9 cellular contexts compared by ENCODE assay signal in the genomic region with DNA sequence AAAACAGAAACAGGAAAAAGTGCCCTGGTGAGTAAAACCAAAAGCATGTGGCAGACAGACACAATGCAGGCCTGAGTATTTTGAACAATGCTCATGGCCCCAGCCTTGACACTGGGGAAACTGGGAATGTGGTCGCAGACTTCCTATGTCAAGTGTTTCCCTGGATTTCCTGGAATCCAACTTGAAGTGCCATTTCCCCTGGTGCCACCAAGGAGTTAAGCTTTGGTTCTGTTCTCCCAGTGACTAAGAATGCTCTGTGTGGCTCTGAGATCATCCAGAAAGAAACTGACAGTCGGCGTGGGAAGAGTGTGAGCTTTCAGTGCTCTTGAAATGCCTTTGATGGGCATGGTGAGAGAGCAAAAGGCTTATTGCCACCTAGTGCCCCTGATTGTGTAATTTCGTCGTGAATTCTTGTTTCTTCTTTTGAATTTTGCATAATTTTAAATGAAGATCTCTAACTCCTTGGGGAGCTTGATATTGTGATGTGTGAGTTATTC.
DNase-seq lines count a peak whose midpoint lies in the region; ATAC-seq and TF ChIP-seq lines count a peak whose summit lies in the region.
"Had no signal": no experiment of that assay in that cellular context is flagged by ENCODE, and none has a peak within 500 bp of the region (broad histone marks: within the 10 kb centered on the region; RNA-seq: fewer than 3 reads in every experiment).

No MANE protein-coding gene starts in this region.

- H3K27ac ChIP-seq in caudate nucleus (ENCODE audit: low read depth, low read length), result peak overlapping the region; percentile 91
- H3K27ac ChIP-seq: C4-2B had no signal

- no peak overlapping the region for H3K4me3 Mint-ChIP-seq in mesothelial cell of epicardium
- H3K4me3 Mint-ChIP-seq in glutamatergic neuron (ENCODE audit: unreplicated experiment), result no peak overlapping the region

- no peak for ATAC-seq in omental fat pad (ENCODE audit: low FRiP score)

- peak overlapping the region; percentile 43 for H3K27ac Mint-ChIP-seq in mesothelial cell of epicardium
- H3K27ac Mint-ChIP-seq in glutamatergic neuron (ENCODE audit: unreplicated experiment), result no peak overlapping the region

- DNase-seq in activated T-cell treated with anti-CD3 and anti-CD28 coated beads for 24 hours (ENCODE audit: low read depth) (peak; percentile 51), activated T-cell treated with anti-CD3 and anti-CD28 coated beads for 4 hours (no peak), caudate nucleus (lab: John Stamatoyannopoulos, UW) (peak in 47 of 61 donors; percentile 9 to 93 (median 53)), mesothelial cell of epicardium (ENCODE audit: low spot score in 2 of 2, unreplicated experiment in 2 of 2) (no peak), stromal cell of bone marrow (ENCODE audit: low read depth) (peak; percentile 61), AML-193 (lab: John Stamatoyannopoulos, UW) (no peak), omental fat pad (ENCODE audit: low spot score) (no peak), glutamatergic neuron (no peak)

- H3K36me3 Mint-ChIP-seq in mesothelial cell of epicardium (peaks cover 2% of the 10 kb centered on the region), glutamatergic neuron (ENCODE audit: unreplicated experiment) (peaks cover 7% of the 10 kb centered on the region)

- H3K9me3 Mint-ChIP-seq in mesothelial cell of epicardium (peaks cover 5% of the 10 kb centered on the region), glutamatergic neuron (ENCODE audit: unreplicated experiment) (peaks cover 7% of the 10 kb centered on the region)

- H3K27me3 Mint-ChIP-seq in mesothelial cell of epicardium (ENCODE audit: low read depth), result no peaks in the 10 kb centered on the region
- peaks cover 3% of the 10 kb centered on the region for H3K27me3 Mint-ChIP-seq in glutamatergic neuron (ENCODE audit: unreplicated experiment)

- no peak for TF ChIP-seq CTCF in mesothelial cell of epicardium (IDR thresholded peaks at IDR 0.05; ENCODE audit: unreplicated experiment)
- no peak for TF ChIP-seq CTCF in omental fat pad (IDR thresholded peaks at IDR 0.05)
- no peak for TF ChIP-seq CTCF in glutamatergic neuron (IDR thresholded peaks at IDR 0.05; ENCODE audit: partially characterized antibody, unreplicated experiment)

- H3K4me1 Mint-ChIP-seq in mesothelial cell of epicardium (peaks cover 40% of the 10 kb centered on the region), glutamatergic neuron (ENCODE audit: low read depth, unreplicated experiment) (peaks cover 18% of the 10 kb centered on the region)

Comparison
In these comparisons a context has a peak if more than half of its experiments do, and no peak if none do; other contexts are left out.
1. DNase-seq: peak in activated T-cell treated with anti-CD3 and anti-CD28 coated beads for 24 hours (single experiment), caudate nucleus (47 of 61) and stromal cell of bone marrow (single experiment); none in activated T-cell treated with anti-CD3 and anti-CD28 coated beads for 4 hours (single experiment), mesothelial cell of epicardium (0 of 2), AML-193 (0 of 2), omental fat pad (single experiment) and glutamatergic neuron (single experiment).